In genomic region chr9:3336951-3337350, GRCh38 we compare ENCODE assay signal across 21 cellular contexts.
DNase-seq lines count a peak whose midpoint lies in the region; ATAC-seq and TF ChIP-seq lines count a peak whose summit lies in the region.
"Had no signal": no experiment of that assay in that cellular context is flagged by ENCODE, and none has a peak within 500 bp of the region (broad histone marks: within the 10 kb centered on the region; RNA-seq: fewer than 3 reads in every experiment).

No MANE protein-coding gene starts in this region.

- H3K27ac ChIP-seq in cardiac muscle cell (peak overlapping the region; percentile 22), mesodermal cell (ENCODE audit: low read depth, low read length, severe bottlenecking) (peak overlapping the region; percentile 85), subcutaneous abdominal adipose tissue (ENCODE audit: low read depth, low read length) (peak overlapping the region; percentile 62)
- H3K27ac ChIP-seq: BLaER1 treated with 17β-estradiol and CSF1 and Interleukin-3, amounts not matched to agents 10 nM and 100 nM; brain microvascular endothelial cell; prostate gland; upper lobe of left lung had no signal

- no peak for DNase-seq in cardiac muscle cell (ENCODE audit: low read depth in 1 of 2, low spot score in 1 of 2)
- DNase-seq in left cardiac atrium, result no peak
- DNase-seq in adipocyte (ENCODE audit: low read depth), result no peak
- no peak for DNase-seq in KBM-7
- DNase-seq in NCI-H774 (lab: John Stamatoyannopoulos, UW), result no peak
- DNase-seq: activated CD8-positive, alpha-beta memory T cell treated with anti-CD3 and anti-CD28 coated beads, Interleukin-2, amount 10 ng/mL, durations not matched to agents 7 days and 5 days; Caco-2; GOT3; NCI-H1092 treated with DMSO at 0.1 percent for 48 hours; NCI-H2081; stimulated activated CD4-positive, alpha-beta T cell treated with anti-CD3 and anti-CD28 coated beads, Interleukin-4, amount 100 ng/mL, for 24 hours; stomach; T-helper 17 cell; upper lobe of left lung had no signal

- H3K4me1 ChIP-seq in cardiac muscle cell (ENCODE audit: low read depth), result peaks cover 13% of the 10 kb centered on the region
- peaks cover 26% of the 10 kb centered on the region for H3K4me1 ChIP-seq in adipocyte (ENCODE audit: control insufficient read depth, insufficient read depth, low read length)
- peaks cover 7% of the 10 kb centered on the region for H3K4me1 ChIP-seq in mesodermal cell (ENCODE audit: control insufficient read depth, insufficient read depth, low read length, poor library complexity, severe bottlenecking)
- peaks cover 3 to 20% (median 6%) of the 10 kb centered on the region in 5 donors for H3K4me1 ChIP-seq in subcutaneous abdominal adipose tissue (ENCODE audit: control insufficient read depth in 5 of 5, insufficient read depth in 5 of 5, low read length in 5 of 5)
- H3K4me1 ChIP-seq: BLaER1 treated with 17β-estradiol and CSF1 and Interleukin-3, amounts not matched to agents 10 nM and 100 nM; Caco-2; prostate gland had no signal

- H3K9me3 ChIP-seq in cardiac muscle cell (ENCODE audit: low read depth) (no peaks in the 10 kb centered on the region), adipocyte (ENCODE audit: control insufficient read depth, low read length) (no peaks in the 10 kb centered on the region), mesodermal cell (ENCODE audit: control insufficient read depth, low read length) (no peaks in the 10 kb centered on the region), subcutaneous abdominal adipose tissue (ENCODE audit: control insufficient read depth in 5 of 5, low read length in 5 of 5) (no peaks in the 10 kb centered on the region)
- H3K9me3 ChIP-seq: Caco-2, prostate gland, stomach, upper lobe of left lung had no signal

- intact Hi-C loops in left cardiac atrium (cut with DNase I), result no loop called here

- peak overlapping the region; percentile 40 for H3K9ac ChIP-seq in adipocyte (ENCODE audit: low read length)
- H3K9ac ChIP-seq in subcutaneous abdominal adipose tissue (ENCODE audit: low read length in 5 of 5), result no peak overlapping the region
- H3K9ac ChIP-seq: BLaER1 treated with 17β-estradiol and CSF1 and Interleukin-3, amounts not matched to agents 10 nM and 100 nM had no signal

- in situ Hi-C loops in KBM-7 (cut with MboI; ENCODE audit: low pct_unique_long_range_greater_than_20kb, low sequenced_read_pairs), result no loop called here

- no peaks in the 10 kb centered on the region for H3K36me3 ChIP-seq in cardiac muscle cell
- H3K36me3 ChIP-seq in adipocyte (ENCODE audit: control insufficient read depth, insufficient read depth, low read length, severe bottlenecking), result no peaks in the 10 kb centered on the region
- no peaks in the 10 kb centered on the region for H3K36me3 ChIP-seq in mesodermal cell (ENCODE audit: control insufficient read depth, insufficient read depth, low read length)
- no peaks in the 10 kb centered on the region for H3K36me3 ChIP-seq in subcutaneous abdominal adipose tissue (ENCODE audit: control insufficient read depth in 5 of 5, insufficient read depth in 5 of 5, low read length in 5 of 5)
- H3K36me3 ChIP-seq: brain microvascular endothelial cell, prostate gland, stomach, upper lobe of left lung had no signal

- H3K27me3 ChIP-seq in cardiac muscle cell (no peaks in the 10 kb centered on the region), adipocyte (replicated peaks; ENCODE audit: control insufficient read depth, insufficient read depth, low read length) (no peaks in the 10 kb centered on the region), subcutaneous abdominal adipose tissue (ENCODE audit: control insufficient read depth in 5 of 5, insufficient read depth in 4 of 5, low read length in 5 of 5) (no peaks in the 10 kb centered on the region)
- H3K27me3 ChIP-seq: BLaER1 treated with 17β-estradiol and CSF1 and Interleukin-3, amounts not matched to agents 10 nM and 100 nM; brain microvascular endothelial cell; stomach; upper lobe of left lung had no signal

- ATAC-seq in left cardiac atrium, result no peak
- ATAC-seq in GM19395 (IDR thresholded peaks at IDR 0.05; ENCODE audit: unreplicated experiment), result no peak
- ATAC-seq: activated CD8-positive, alpha-beta memory T cell treated with anti-CD3 and anti-CD28 coated beads, Interleukin-2, amount 10 ng/mL, durations not matched to agents 7 days and 5 days; left lobe of liver; T-helper 17 cell had no signal

- TF ChIP-seq CTCF in cardiac muscle cell (IDR thresholded peaks at IDR 0.05; ENCODE audit: low read depth, low read length), result no peak

- WGBS in mesodermal cell (ENCODE audit: insufficient coverage in 2 of 2), 2 experiments, result 89 to 97% methylated on average over 3 of the region's 3 CpGs

- H3K4me3 ChIP-seq in cardiac muscle cell (no peak overlapping the region), adipocyte (ENCODE audit: low read length) (no peak overlapping the region), mesodermal cell (ENCODE audit: extremely low read depth, insufficient read depth, low read length, poor library complexity, severe bottlenecking) (no peak overlapping the region), subcutaneous abdominal adipose tissue (ENCODE audit: low read depth in 1 of 5, low read length in 5 of 5) (no peak overlapping the region)
- H3K4me3 ChIP-seq: BLaER1 treated with 17β-estradiol and CSF1 and Interleukin-3, amounts not matched to agents 10 nM and 100 nM; prostate gland; stomach; upper lobe of left lung had no signal

Comparison
In these comparisons a context has a peak if more than half of its experiments do, and no peak if none do; other contexts are left out.
1. H3K27ac ChIP-seq: peak in every context shown above with its lines; median percentile 85 in mesodermal cell; 62 in subcutaneous abdominal adipose tissue; 22 in cardiac muscle cell.